1 cellular context compared by ENCODE assay signal in the genomic region with DNA sequence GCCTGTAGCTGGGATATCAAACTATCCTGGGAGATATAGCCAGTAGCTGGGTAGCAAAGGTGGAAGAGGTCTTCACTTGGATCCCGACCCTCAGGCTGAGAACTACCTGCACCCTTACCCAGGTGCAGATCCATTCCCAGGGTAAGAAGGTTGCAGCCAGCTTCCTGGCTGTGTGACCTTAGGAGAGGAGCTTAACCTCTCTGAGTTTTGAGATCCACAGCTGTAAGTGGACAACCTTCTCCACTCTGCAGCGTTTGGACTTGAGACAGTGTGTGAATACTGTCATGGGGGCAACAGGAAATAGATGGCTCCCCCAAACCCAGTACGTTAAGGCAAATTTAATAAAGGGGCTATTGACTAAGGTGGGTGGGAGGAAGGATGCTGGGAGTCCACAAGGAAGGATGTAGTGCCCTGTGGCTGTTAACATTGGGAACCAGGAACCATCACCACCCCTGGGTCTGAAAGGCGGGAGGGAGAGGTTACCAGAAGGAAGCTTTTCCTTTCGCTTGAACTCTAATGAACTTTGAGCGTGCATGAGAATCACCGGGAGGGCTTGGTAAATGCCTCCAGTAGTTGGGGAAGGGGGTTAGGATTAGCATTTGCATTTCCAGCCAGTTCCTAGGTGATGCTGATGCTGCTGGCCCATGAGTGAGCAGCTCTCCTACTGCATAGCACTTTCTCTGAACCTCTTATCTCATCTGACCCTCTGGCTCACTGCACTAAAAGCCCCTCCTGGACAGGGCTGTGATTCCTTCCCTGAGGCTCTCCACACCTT.
TF ChIP-seq lines count a peak whose summit lies in the region.

No MANE protein-coding gene starts in this region.

TF ChIP-seq in H1, 55 proteins besides CTCF, POLR2A, EP300 and RAD21:
- TF ChIP-seq HDAC2 (IDR thresholded peaks at IDR 0.05; ENCODE audit: borderline replicate concordance in 1 of 2, low read depth in 2 of 2, low read length in 2 of 2) (peak in 1 of 2 experiments; percentile 65; a peak in 1 of 4 replicates), KDM1A (IDR thresholded peaks at IDR 0.05; ENCODE audit: borderline replicate concordance, low read length) (peak; percentile 89), TEAD4 (IDR thresholded peaks at IDR 0.05; ENCODE audit: low read depth, low read length) (no peak)
